Comparison of ENCODE assay signal across 14 cellular contexts in genomic region chr9:7811679-7812078, GRCh38.
"Had no signal": no experiment of that assay in that cellular context is flagged by ENCODE, and none has a peak within 500 bp of the region (broad histone marks: within the 10 kb centered on the region; RNA-seq: fewer than 3 reads in every experiment).

No MANE protein-coding gene starts in this region.

- H3K27ac ChIP-seq: cardiac muscle cell, coronary artery, left lung, psoas muscle, upper lobe of left lung had no signal

- DNase-seq: activated CD4-positive, alpha-beta T cell treated with anti-CD3 and anti-CD28 coated beads for 48 hours; activated CD8-positive, alpha-beta memory T cell treated with anti-CD3 and anti-CD28 coated beads, Interleukin-2, amount 50 U/mL, for 48 hours; activated CD8-positive, alpha-beta T cell treated with anti-CD3 and anti-CD28 coated beads, Interleukin-2, amount 10 ng/mL, durations not matched to agents 7 days and 5 days; effector CD8-positive, alpha-beta T cell; foreskin melanocyte; head of caudate nucleus; left lung; psoas muscle; stimulated activated CD4-positive, alpha-beta T cell treated with anti-CD3 and anti-CD28 coated beads, Interleukin-2, amount 100 ng/mL, for 48 hours; stimulated activated naive CD4-positive, alpha-beta T cell treated with Interleukin-2 at 50 U/mL for 16 hours; upper lobe of left lung had no signal

- H3K36me3 ChIP-seq: cardiac muscle cell, left lung, upper lobe of left lung had no signal

- H3K4me1 ChIP-seq: left lung, psoas muscle, upper lobe of left lung had no signal

- H3K9me3 ChIP-seq: left lung, psoas muscle, upper lobe of left lung had no signal

- H3K27me3 ChIP-seq: cardiac muscle cell, left lung, upper lobe of left lung had no signal

- H3K4me3 ChIP-seq: cardiac muscle cell, coronary artery, left lung, psoas muscle, upper lobe of left lung had no signal

- ATAC-seq: activated CD8-positive, alpha-beta T cell treated with anti-CD3 and anti-CD28 coated beads, Interleukin-2, amount 10 ng/mL, durations not matched to agents 7 days and 5 days; left lung; natural killer cell treated with Interleukin-12 subunit alpha and Interleukin-12 subunit beta and Interleukin-15 and Interleukin-18, amount 100 ng/mL, for 72 hours; psoas muscle had no signal
